ENCODE assay signal across 8 cellular contexts in genomic region chr6:31540640-31541039, GRCh38. TPM values are rescaled to one million over a fixed set of nuclear protein-coding genes. Genes with fewer than 3 reads are reported as not detected.
DNase-seq lines count a peak whose midpoint lies in the region; ATAC-seq and TF ChIP-seq lines count a peak whose summit lies in the region.

No MANE protein-coding gene starts in this region.

- peak overlapping the region; percentile 98 for H3K27ac Mint-ChIP-seq in activated naive CD4-positive, alpha-beta T cell treated with anti-CD3 and anti-CD28 coated beads, Interleukin-2, amount 10 ng/mL, durations not matched to agents 7 days and 5 days
- H3K27ac Mint-ChIP-seq in brain (peak overlapping the region; percentile 98 to 100 (median 99)), memory B cell (peak overlapping the region; percentile 94), type B pancreatic cell (peak overlapping the region; percentile 99)

- ATAC-seq in memory B cell (ENCODE audit: low read depth) = no peak

- no peak for DNase-seq in activated naive CD4-positive, alpha-beta T cell treated with anti-CD3 and anti-CD28 coated beads, Interleukin-2, amount 10 ng/mL, durations not matched to agents 7 days and 5 days
- DNase-seq in activated naive CD4-positive, alpha-beta T cell treated with anti-CD3 and anti-CD28 coated beads, Interleukin-2, amount 50 U/mL, for 16 hours = no peak
- DNase-seq in memory B cell (ENCODE audit: low spot score in 2 of 2) (no peak), type B pancreatic cell (ENCODE audit: extremely low spot score, unreplicated experiment) (no peak), NCI-H1092 treated with DMSO at 0.1 percent for 48 hours (lab: John Stamatoyannopoulos, UW) (no peak), retina (no peak), NCI-H2227 (lab: John Stamatoyannopoulos, UW; ENCODE audit: unreplicated experiment) (no peak)

- H3K27me3 Mint-ChIP-seq in activated naive CD4-positive, alpha-beta T cell treated with anti-CD3 and anti-CD28 coated beads, Interleukin-2, amount 10 ng/mL, durations not matched to agents 7 days and 5 days = no peaks in the 10 kb centered on the region
- H3K27me3 Mint-ChIP-seq in brain (peaks cover 22% of the 10 kb centered on the region), memory B cell (no peaks in the 10 kb centered on the region), type B pancreatic cell (no peaks in the 10 kb centered on the region)

- peak overlapping the region; percentile 99 for H3K4me3 Mint-ChIP-seq in activated naive CD4-positive, alpha-beta T cell treated with anti-CD3 and anti-CD28 coated beads, Interleukin-2, amount 10 ng/mL, durations not matched to agents 7 days and 5 days
- H3K4me3 Mint-ChIP-seq in brain (peak overlapping the region; percentile 84 to 97 (median 87)), memory B cell (peak overlapping the region; percentile 94), type B pancreatic cell (peak overlapping the region; percentile 99)

- no peaks in the 10 kb centered on the region for H3K9me3 Mint-ChIP-seq in activated naive CD4-positive, alpha-beta T cell treated with anti-CD3 and anti-CD28 coated beads, Interleukin-2, amount 10 ng/mL, durations not matched to agents 7 days and 5 days
- H3K9me3 Mint-ChIP-seq in brain = no peaks in the 10 kb centered on the region
- H3K9me3 Mint-ChIP-seq in memory B cell = no peaks in the 10 kb centered on the region
- H3K9me3 Mint-ChIP-seq in type B pancreatic cell = no peaks in the 10 kb centered on the region

- H3K36me3 Mint-ChIP-seq in activated naive CD4-positive, alpha-beta T cell treated with anti-CD3 and anti-CD28 coated beads, Interleukin-2, amount 10 ng/mL, durations not matched to agents 7 days and 5 days = peaks cover 51% of the 10 kb centered on the region
- peaks cover 53% of the 10 kb centered on the region for H3K36me3 Mint-ChIP-seq in brain
- H3K36me3 Mint-ChIP-seq in memory B cell = peaks cover 36% of the 10 kb centered on the region
- H3K36me3 Mint-ChIP-seq in type B pancreatic cell = peaks cover 40% of the 10 kb centered on the region

- CTCF ChIA-PET in activated naive CD4-positive, alpha-beta T cell treated with anti-CD3 and anti-CD28 coated beads, Interleukin-2, amount 10 ng/mL, durations not matched to agents 7 days and 5 days (lab: Charles Lee) = interaction anchor here (0.7 to 5.9 kb wide), 6 partner anchors 10 to 140 kb away, joined by 3 to 31 read pairs (median 9); no protein-coding TSS in a partner anchor

- peaks cover 68% of the 10 kb centered on the region for H3K4me1 Mint-ChIP-seq in activated naive CD4-positive, alpha-beta T cell treated with anti-CD3 and anti-CD28 coated beads, Interleukin-2, amount 10 ng/mL, durations not matched to agents 7 days and 5 days
- H3K4me1 Mint-ChIP-seq in brain = peaks cover 77% of the 10 kb centered on the region
- H3K4me1 Mint-ChIP-seq in memory B cell = peaks cover 33% of the 10 kb centered on the region
- H3K4me1 Mint-ChIP-seq in type B pancreatic cell (ENCODE audit: unreplicated experiment) = peaks cover 22% of the 10 kb centered on the region

- TF ChIP-seq CTCF in brain (conservative IDR thresholded peaks at IDR 0.05) = no peak
- TF ChIP-seq CTCF in type B pancreatic cell (conservative IDR thresholded peaks at IDR 0.05) = no peak

RNA-seq across cellular contexts. Expression of gene DDX39B, which starts 1.2 kb away (rescaled TPM):
- 267 TPM for polyA plus RNA-seq in brain (ENCODE audit: insufficient read depth, low read depth, low replicate concordance)
- total RNA-seq in type B pancreatic cell (ENCODE audit: low replicate concordance) = 410 and 636 TPM in 2 replicates

RNA-seq across cellular contexts. Expression of gene ATP6V1G2, which starts 5.8 kb away (rescaled TPM):
- polyA plus RNA-seq in brain (ENCODE audit: insufficient read depth, low read depth, low replicate concordance) = 122 TPM
- 1.6 and 5.9 TPM in 2 replicates for total RNA-seq in type B pancreatic cell (ENCODE audit: low replicate concordance)

RNA-seq across cellular contexts. Expression of gene NFKBIL1, which starts 6.8 kb away (rescaled TPM):
- 59.4 TPM for polyA plus RNA-seq in brain (ENCODE audit: insufficient read depth, low read depth, low replicate concordance)
- total RNA-seq in type B pancreatic cell (ENCODE audit: low replicate concordance) = 21.1 and 24.2 TPM in 2 replicates

RNA-seq across cellular contexts. Expression of gene MCCD1, which starts 11.9 kb away (rescaled TPM):
- polyA plus RNA-seq in brain (ENCODE audit: insufficient read depth, low read depth, low replicate concordance) = not detected
- not detected in 2 replicates for total RNA-seq in type B pancreatic cell (ENCODE audit: low replicate concordance)

RNA-seq across cellular contexts. Expression of gene LTA, which starts 31.4 kb away (rescaled TPM):
- polyA plus RNA-seq in brain (ENCODE audit: insufficient read depth, low read depth, low replicate concordance) = not detected
- 0.22 TPM in 1 of 2 replicates, not detected in the other for total RNA-seq in type B pancreatic cell (ENCODE audit: low replicate concordance)
